In the genomic region with DNA sequence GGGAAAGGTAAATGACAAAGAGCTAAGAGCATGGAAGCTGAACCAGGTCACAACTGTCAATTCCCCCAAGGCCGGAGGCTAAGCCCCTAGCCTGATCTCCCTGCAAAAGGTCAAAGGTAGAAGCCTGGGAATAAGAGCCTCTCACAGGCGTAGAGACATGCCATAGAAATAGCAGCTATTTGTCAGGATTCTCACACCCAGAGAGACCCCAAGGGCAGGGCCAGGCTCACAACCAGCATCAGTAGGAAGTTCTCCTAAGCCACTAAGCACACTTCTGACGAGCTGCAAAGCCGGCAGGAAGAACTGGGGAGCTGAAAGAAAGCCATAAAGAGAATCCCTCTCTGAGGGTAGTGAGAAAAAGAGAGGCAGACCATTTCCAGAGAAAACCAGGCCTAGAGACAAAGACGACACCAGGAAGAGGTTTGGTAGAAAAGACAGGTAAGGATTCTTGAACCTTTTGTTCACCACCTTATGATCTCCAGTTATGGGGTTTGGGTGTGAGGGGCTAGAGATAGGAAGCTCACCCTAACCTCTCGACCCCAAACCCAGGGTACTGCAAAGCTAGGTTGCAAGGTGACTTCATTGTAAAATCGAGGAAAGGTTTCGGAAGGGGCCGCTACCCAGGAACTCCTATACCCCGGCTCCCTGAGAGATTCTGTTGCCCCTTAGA, we compare ENCODE assay signal across 8 cellular contexts. TPM values are rescaled to one million over a fixed set of nuclear protein-coding genes. Genes with fewer than 3 reads are reported as not detected.
DNase-seq lines count a peak whose midpoint lies in the region; ATAC-seq lines count a peak whose summit lies in the region.

No MANE protein-coding gene starts in this region.

- no peaks in the 10 kb centered on the region for H3K9me3 Mint-ChIP-seq in activated T-cell treated with anti-CD3 and anti-CD28 coated beads, Interleukin-2, amount 50 U/mL, for 4 hours
- H3K9me3 Mint-ChIP-seq in activated CD8-positive, alpha-beta T cell treated with anti-CD3 and anti-CD28 coated beads, Interleukin-2, amount 10 ng/mL, durations not matched to agents 7 days and 5 days (ENCODE audit: insufficient read depth): no peaks in the 10 kb centered on the region
- H3K9me3 Mint-ChIP-seq in stimulated activated naive B cell treated with anti-CD40 and anti-IgM and Interleukin-4, amounts not matched to agents 10 μg/mL and 1 μg/mL and 100 μg/mL, for 72 hours: no peaks in the 10 kb centered on the region

- peaks cover 2% of the 10 kb centered on the region for H3K27me3 Mint-ChIP-seq in activated T-cell treated with anti-CD3 and anti-CD28 coated beads, Interleukin-2, amount 50 U/mL, for 4 hours (ENCODE audit: low read depth)
- H3K27me3 Mint-ChIP-seq in activated CD8-positive, alpha-beta T cell treated with anti-CD3 and anti-CD28 coated beads, Interleukin-2, amount 10 ng/mL, durations not matched to agents 7 days and 5 days (ENCODE audit: low read depth): no peaks in the 10 kb centered on the region
- H3K27me3 Mint-ChIP-seq in stimulated activated naive B cell treated with anti-CD40 and anti-IgM and Interleukin-4, amounts not matched to agents 10 μg/mL and 1 μg/mL and 100 μg/mL, for 72 hours: peaks cover 0 to 4% of the 10 kb centered on the region in 2 donors

- H3K4me3 Mint-ChIP-seq in activated T-cell treated with anti-CD3 and anti-CD28 coated beads, Interleukin-2, amount 50 U/mL, for 4 hours: peak overlapping the region; percentile 89
- H3K4me3 Mint-ChIP-seq in activated CD8-positive, alpha-beta T cell treated with anti-CD3 and anti-CD28 coated beads, Interleukin-2, amount 10 ng/mL, durations not matched to agents 7 days and 5 days: peak overlapping the region; percentile 91
- H3K4me3 Mint-ChIP-seq in stimulated activated naive B cell treated with anti-CD40 and anti-IgM and Interleukin-4, amounts not matched to agents 10 μg/mL and 1 μg/mL and 100 μg/mL, for 72 hours: peak overlapping the region; percentile 83 to 84

- H3K27ac Mint-ChIP-seq in activated CD8-positive, alpha-beta T cell treated with anti-CD3 and anti-CD28 coated beads, Interleukin-2, amount 10 ng/mL, durations not matched to agents 7 days and 5 days: peak overlapping the region; percentile 84
- H3K27ac Mint-ChIP-seq in stimulated activated naive B cell treated with anti-CD40 and anti-IgM and Interleukin-4, amounts not matched to agents 10 μg/mL and 1 μg/mL and 100 μg/mL, for 72 hours: peak overlapping the region; percentile 63

- H3K4me3 ChIP-seq in iPS-18c (ENCODE audit: insufficient read depth, low read depth, low read length): peak overlapping the region; percentile 93

- peaks cover 38% of the 10 kb centered on the region for H3K4me1 Mint-ChIP-seq in activated T-cell treated with anti-CD3 and anti-CD28 coated beads, Interleukin-2, amount 50 U/mL, for 4 hours (ENCODE audit: low read depth)
- peaks cover 47% of the 10 kb centered on the region for H3K4me1 Mint-ChIP-seq in activated CD8-positive, alpha-beta T cell treated with anti-CD3 and anti-CD28 coated beads, Interleukin-2, amount 10 ng/mL, durations not matched to agents 7 days and 5 days (ENCODE audit: low read depth)
- H3K4me1 Mint-ChIP-seq in stimulated activated naive B cell treated with anti-CD40 and anti-IgM and Interleukin-4, amounts not matched to agents 10 μg/mL and 1 μg/mL and 100 μg/mL, for 72 hours: peaks cover 26 to 50% of the 10 kb centered on the region in 2 donors

- H3K36me3 Mint-ChIP-seq in activated T-cell treated with anti-CD3 and anti-CD28 coated beads, Interleukin-2, amount 50 U/mL, for 4 hours (ENCODE audit: insufficient read depth): peaks cover 18% of the 10 kb centered on the region
- H3K36me3 Mint-ChIP-seq in activated CD8-positive, alpha-beta T cell treated with anti-CD3 and anti-CD28 coated beads, Interleukin-2, amount 10 ng/mL, durations not matched to agents 7 days and 5 days (ENCODE audit: low read depth): peaks cover 47% of the 10 kb centered on the region
- peaks cover 20 to 22% of the 10 kb centered on the region in 2 donors for H3K36me3 Mint-ChIP-seq in stimulated activated naive B cell treated with anti-CD40 and anti-IgM and Interleukin-4, amounts not matched to agents 10 μg/mL and 1 μg/mL and 100 μg/mL, for 72 hours

- H3K9me3 ChIP-seq in iPS-18c (ENCODE audit: control insufficient read depth, insufficient read depth, low read length): no peaks in the 10 kb centered on the region

- CTCF ChIA-PET in activated CD8-positive, alpha-beta T cell treated with anti-CD3 and anti-CD28 coated beads, Interleukin-2, amount 10 ng/mL, durations not matched to agents 7 days and 5 days (lab: Charles Lee): interaction anchor here (0.6 to 6.7 kb wide), 19 partner anchors 10 to 450 kb away, joined by 3 to 148 read pairs (median 13); a partner anchor contains a TSS

- no peak for ATAC-seq in activated T-cell treated with anti-CD3 and anti-CD28 coated beads, Interleukin-2, amount 50 U/mL, for 4 hours
- no peak for ATAC-seq in activated CD8-positive, alpha-beta T cell treated with anti-CD3 and anti-CD28 coated beads, Interleukin-2, amount 10 ng/mL, durations not matched to agents 7 days and 5 days
- ATAC-seq in stimulated activated naive B cell treated with anti-CD40 and anti-IgM and Interleukin-4, amounts not matched to agents 10 μg/mL and 1 μg/mL and 100 μg/mL, for 72 hours (replicated peaks): no peak
- ATAC-seq in HG02623 (IDR thresholded peaks at IDR 0.05; ENCODE audit: unreplicated experiment): no peak

- DNase-seq in activated T-cell treated with anti-CD3 and anti-CD28 coated beads, Interleukin-2, amount 50 U/mL, for 4 hours: no peak
- no peak for DNase-seq in activated T-cell treated with anti-CD3 and anti-CD28 coated beads, Interleukin-2, amount 50 U/mL, for 1 hour
- peak; percentile 27 for DNase-seq in activated CD8-positive, alpha-beta T cell treated with anti-CD3 and anti-CD28 coated beads, Interleukin-2, amount 10 ng/mL, durations not matched to agents 7 days and 5 days
- no peak for DNase-seq in stimulated activated naive B cell treated with anti-CD40 and anti-IgM and Interleukin-4, amounts not matched to agents 10 μg/mL and 1 μg/mL and 100 μg/mL, for 72 hours
- no peak for DNase-seq in COR-L47 (lab: John Stamatoyannopoulos, UW)
- DNase-seq in activated CD8-positive, alpha-beta memory T cell treated with anti-CD3 and anti-CD28 coated beads, Interleukin-2, amount 50 U/mL, for 48 hours: no peak

- POLR2A ChIA-PET in activated CD8-positive, alpha-beta T cell treated with anti-CD3 and anti-CD28 coated beads, Interleukin-2, amount 10 ng/mL, durations not matched to agents 7 days and 5 days (lab: Charles Lee): interaction anchor here (0.6 to 4.1 kb wide), 14 partner anchors 10 to 240 kb away, joined by 3 to 50 read pairs (median 5); a partner anchor contains a TSS

RNA-seq across cellular contexts. Expression of a gene that starts 1.0 kb away (rescaled TPM):
- total RNA-seq in activated T-cell treated with anti-CD3 and anti-CD28 coated beads, Interleukin-2, amount 50 U/mL, for 4 hours: 10 to 100 TPM; 85.7 to 92.9 (median 86.4) TPM
- 100 to 1,000 TPM; 144 to 154 TPM for total RNA-seq in activated CD8-positive, alpha-beta T cell treated with anti-CD3 and anti-CD28 coated beads, Interleukin-2, amount 10 ng/mL, durations not matched to agents 7 days and 5 days

RNA-seq across cellular contexts. Expression of a gene that starts 30.1 kb away (rescaled TPM):
- 100 to 1,000 TPM; 684 to 725 (median 686) TPM for total RNA-seq in activated T-cell treated with anti-CD3 and anti-CD28 coated beads, Interleukin-2, amount 50 U/mL, for 4 hours
- total RNA-seq in activated CD8-positive, alpha-beta T cell treated with anti-CD3 and anti-CD28 coated beads, Interleukin-2, amount 10 ng/mL, durations not matched to agents 7 days and 5 days: 1,000 to 10,000 TPM; 1,527 to 1,542 TPM

RNA-seq across cellular contexts. Expression of a gene that starts 33.5 kb away (rescaled TPM):
- total RNA-seq in activated T-cell treated with anti-CD3 and anti-CD28 coated beads, Interleukin-2, amount 50 U/mL, for 4 hours: 10 to 100 TPM; 39.3 to 45.6 (median 40.1) TPM
- total RNA-seq in activated CD8-positive, alpha-beta T cell treated with anti-CD3 and anti-CD28 coated beads, Interleukin-2, amount 10 ng/mL, durations not matched to agents 7 days and 5 days: 10 to 100 TPM; 27.9 to 32.9 TPM

RNA-seq across cellular contexts. Expression of a gene that starts 35.9 kb away (rescaled TPM):
- total RNA-seq in activated T-cell treated with anti-CD3 and anti-CD28 coated beads, Interleukin-2, amount 50 U/mL, for 4 hours: 10 to 100 TPM; 30.3 to 34.5 (median 30.8) TPM
- 10 to 100 TPM; 60.0 to 60.7 TPM for total RNA-seq in activated CD8-positive, alpha-beta T cell treated with anti-CD3 and anti-CD28 coated beads, Interleukin-2, amount 10 ng/mL, durations not matched to agents 7 days and 5 days

RNA-seq across cellular contexts. Expression of a gene that starts 35.9 kb away (rescaled TPM):
- total RNA-seq in activated T-cell treated with anti-CD3 and anti-CD28 coated beads, Interleukin-2, amount 50 U/mL, for 4 hours: 100 to 1,000 TPM in 1 of 3 donors, 10 to 100 TPM in 2; 92.7 to 103 (median 98.9) TPM
- total RNA-seq in activated CD8-positive, alpha-beta T cell treated with anti-CD3 and anti-CD28 coated beads, Interleukin-2, amount 10 ng/mL, durations not matched to agents 7 days and 5 days: 10 to 100 TPM; 64.3 to 69.5 TPM
